In the genomic region with DNA sequence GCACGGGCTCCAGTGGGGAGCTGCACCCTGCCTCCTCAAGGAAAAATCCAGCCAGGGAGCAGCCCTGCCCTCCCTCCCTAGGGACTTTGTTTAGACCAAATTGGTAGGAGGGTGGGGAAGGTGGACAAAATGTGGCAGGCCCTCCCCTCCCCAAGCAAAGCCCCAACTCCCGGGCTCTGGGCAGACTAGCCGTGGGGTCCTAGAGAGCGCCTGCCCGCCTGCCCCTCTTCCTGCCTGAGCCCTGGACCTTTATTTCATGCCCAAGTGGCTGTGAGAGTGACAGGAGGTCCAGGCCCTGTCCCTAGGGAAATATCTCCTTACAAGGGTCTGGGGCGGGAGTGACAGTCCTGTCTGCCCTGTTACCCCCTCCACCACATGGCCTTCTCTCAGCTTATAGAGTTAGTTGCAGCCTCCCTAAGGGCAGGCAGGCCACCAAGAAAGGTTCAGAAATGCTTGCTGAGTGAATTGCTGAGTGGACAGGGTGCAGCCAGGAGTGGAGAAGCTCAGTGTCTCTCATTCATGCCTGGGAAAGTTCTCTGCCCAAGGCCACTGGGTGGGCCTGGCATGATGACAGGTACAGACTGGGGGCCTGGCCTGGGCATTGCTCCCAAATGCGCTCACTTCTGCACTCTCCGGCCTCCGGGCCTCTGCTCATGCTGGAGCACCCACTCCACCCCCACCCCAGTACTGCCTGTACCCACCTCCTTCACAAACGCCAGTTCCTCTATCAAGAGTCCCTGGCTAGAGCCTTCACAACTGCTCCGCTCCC, we compare ENCODE assay signal across 9 cellular contexts. TPM values are rescaled to one million over a fixed set of nuclear protein-coding genes. Genes with fewer than 3 reads are reported as not detected.
DNase-seq lines count a peak whose midpoint lies in the region; ATAC-seq and TF ChIP-seq lines count a peak whose summit lies in the region.
"Had no signal": no experiment of that assay in that cellular context is flagged by ENCODE, and none has a peak within 500 bp of the region (broad histone marks: within the 10 kb centered on the region; RNA-seq: fewer than 3 reads in every experiment).

No MANE protein-coding gene starts in this region.

- CTCF ChIA-PET in activated naive CD4-positive, alpha-beta T cell treated with anti-CD3 and anti-CD28 coated beads for 36 hours (lab: Charles Lee), result interaction anchor here (1.0 to 14.9 kb wide), 5 partner anchors 9 to 280 kb away, joined by 3 to 195 read pairs (median 4); partner anchors contain the start of gene DDIT4

- H3K27me3 Mint-ChIP-seq in activated naive CD4-positive, alpha-beta T cell treated with anti-CD3 and anti-CD28 coated beads for 36 hours (ENCODE audit: low read depth), result peaks cover 5% of the 10 kb centered on the region
- no peaks in the 10 kb centered on the region for H3K27me3 Mint-ChIP-seq in activated T-helper 17 cell treated with anti-CD3 and anti-CD28 coated beads, Interleukin-2, amount 50 U/mL, for 72 hours

- DNase-seq in activated naive CD4-positive, alpha-beta T cell treated with anti-CD3 and anti-CD28 coated beads for 36 hours, result peak; percentile 37
- DNase-seq in activated naive CD4-positive, alpha-beta T cell treated with anti-CD3 and anti-CD28 coated beads, Interleukin-2, amount 50 U/mL, for 16 hours, result no peak
- DNase-seq in thyroid gland, result peak; percentile 85 to 88
- DNase-seq in NCI-H1694 treated with DMSO at 0.1 percent for 48 hours (lab: John Stamatoyannopoulos, UW), result no peak
- DNase-seq in ascending aorta (ENCODE audit: low spot score in 2 of 2), result no peak
- no peak for DNase-seq in LoVo (ENCODE audit: low spot score)
- DNase-seq: NCI-H510A treated with DMSO at 0.1 percent for 48 hours had no signal

- TF ChIP-seq CTCF in liver (IDR thresholded peaks at IDR 0.05; ENCODE audit: low read depth, low read length, missing input control) (no peak), thyroid gland (IDR thresholded peaks at IDR 0.05) (peak in 1 of 6 experiments; percentile 3), ascending aorta (IDR thresholded peaks at IDR 0.05) (no peak)

- peaks cover 78% of the 10 kb centered on the region for H3K4me1 Mint-ChIP-seq in activated naive CD4-positive, alpha-beta T cell treated with anti-CD3 and anti-CD28 coated beads for 36 hours (ENCODE audit: low read depth)
- H3K4me1 Mint-ChIP-seq in activated T-helper 17 cell treated with anti-CD3 and anti-CD28 coated beads, Interleukin-2, amount 50 U/mL, for 72 hours, result peaks cover 37% of the 10 kb centered on the region

- H3K4me3 ChIP-seq in liver (ENCODE audit: low read depth in 1 of 3, low read length in 3 of 3) (no peak overlapping the region), thyroid gland (replicated peaks in 1 of 3) (no peak overlapping the region), ascending aorta (no peak overlapping the region)

- H3K9me3 ChIP-seq in liver (ENCODE audit: control insufficient read depth in 4 of 4, low read length in 3 of 4) (no peaks in the 10 kb centered on the region), thyroid gland (no peaks in the 10 kb centered on the region), ascending aorta (no peaks in the 10 kb centered on the region)

- H3K27me3 ChIP-seq in liver (ENCODE audit: control insufficient read depth in 4 of 4, insufficient read depth in 4 of 4, low read length in 3 of 4) (no peaks in the 10 kb centered on the region), thyroid gland (no peaks in the 10 kb centered on the region), ascending aorta (no peaks in the 10 kb centered on the region)

- H3K4me1 ChIP-seq in liver (ENCODE audit: control insufficient read depth in 4 of 4, insufficient read depth in 4 of 4, low read length in 3 of 4) (peaks cover 26 to 60% (median 50%) of the 10 kb centered on the region in 4 donors), thyroid gland (peaks cover 66 to 80% of the 10 kb centered on the region in 2 donors), ascending aorta (peaks cover 0 to 48% of the 10 kb centered on the region in 2 donors)

- WGBS in liver, result 82% methylated on average over 11 of the region's 11 CpGs
- 60% methylated on average over 10 to 11 of the region's 11 CpGs for WGBS in thyroid gland, 2 donors

- H3K4me3 Mint-ChIP-seq in activated naive CD4-positive, alpha-beta T cell treated with anti-CD3 and anti-CD28 coated beads for 36 hours, result peak overlapping the region; percentile 98
- H3K4me3 Mint-ChIP-seq in activated T-helper 17 cell treated with anti-CD3 and anti-CD28 coated beads, Interleukin-2, amount 50 U/mL, for 72 hours, result peak overlapping the region; percentile 88

- H3K9me3 Mint-ChIP-seq in activated naive CD4-positive, alpha-beta T cell treated with anti-CD3 and anti-CD28 coated beads for 36 hours, result no peaks in the 10 kb centered on the region
- peaks cover 5% of the 10 kb centered on the region for H3K9me3 Mint-ChIP-seq in activated T-helper 17 cell treated with anti-CD3 and anti-CD28 coated beads, Interleukin-2, amount 50 U/mL, for 72 hours

- intact Hi-C loops in activated naive CD4-positive, alpha-beta T cell treated with anti-CD3 and anti-CD28 coated beads for 36 hours (cut with micrococcal nuclease), result loop anchor here (5.0 kb wide), 1 partner anchor 557 kb away; the partner anchor contains the start of gene VSIR
- intact Hi-C loops in thyroid gland (cut with DNase I), result loop anchor here (5.0 to 10.0 kb wide), 3 partner anchors 52 to 375 kb away; no protein-coding TSS in a partner anchor
- intact Hi-C loops in ascending aorta (cut with DNase I), result loop anchor here (2.0 to 5.0 kb wide), 2 partner anchors 113 to 202 kb away; partner anchors contain the start of genes ANAPC16 and ASCC1

- TF ChIP-seq POLR2A in thyroid gland (IDR thresholded peaks at IDR 0.05), result peak in 1 of 2 donors; percentile 12

- peak overlapping the region; percentile 64 to 77 for H3K27ac ChIP-seq in liver (ENCODE audit: low read depth in 1 of 2, low read length in 2 of 2)
- peak overlapping the region; percentile 82 to 98 (median 97) for H3K27ac ChIP-seq in thyroid gland
- H3K27ac ChIP-seq in ascending aorta, result peak overlapping the region in 1 of 2 donors; percentile 42

- no peak for ATAC-seq in activated T-helper 17 cell treated with anti-CD3 and anti-CD28 coated beads, Interleukin-2, amount 50 U/mL, for 72 hours (replicated peaks)

- H3K36me3 ChIP-seq in liver (ENCODE audit: control insufficient read depth in 4 of 4, insufficient read depth in 3 of 4, low read depth in 1 of 4, low read length in 3 of 4), result no peaks in the 10 kb centered on the region
- peaks cover 5 to 6% of the 10 kb centered on the region in 2 donors for H3K36me3 ChIP-seq in thyroid gland
- peaks cover 8% of the 10 kb centered on the region in 2 donors for H3K36me3 ChIP-seq in ascending aorta

- H3K9ac ChIP-seq in liver (ENCODE audit: low read depth in 1 of 2, low read length in 2 of 2), result peak overlapping the region in 1 of 2 donors; percentile 51

- TF ChIP-seq RAD21 in liver (IDR thresholded peaks at IDR 0.05), result no peak

- H3K36me3 Mint-ChIP-seq in activated naive CD4-positive, alpha-beta T cell treated with anti-CD3 and anti-CD28 coated beads for 36 hours (ENCODE audit: low read depth), result peaks cover 37% of the 10 kb centered on the region
- peaks cover 48% of the 10 kb centered on the region for H3K36me3 Mint-ChIP-seq in activated T-helper 17 cell treated with anti-CD3 and anti-CD28 coated beads, Interleukin-2, amount 50 U/mL, for 72 hours (ENCODE audit: low read depth)

- H3K27ac Mint-ChIP-seq in activated naive CD4-positive, alpha-beta T cell treated with anti-CD3 and anti-CD28 coated beads for 36 hours, result peak overlapping the region; percentile 100
- peak overlapping the region; percentile 96 for H3K27ac Mint-ChIP-seq in activated T-helper 17 cell treated with anti-CD3 and anti-CD28 coated beads, Interleukin-2, amount 50 U/mL, for 72 hours

TF ChIP-seq in liver, 16 proteins besides CTCF, POLR2A, EP300 and RAD21 (continues in another document):
- TF ChIP-seq GABPA (IDR thresholded peaks at IDR 0.05 in 1 of 2, conservative IDR thresholded peaks at IDR 0.05 in 1 of 2) (no peak), RXRA (IDR thresholded peaks at IDR 0.05) (no peak), SP1 (IDR thresholded peaks at IDR 0.05) (no peak), FOXA1 (IDR thresholded peaks at IDR 0.05) (no peak), YY1 (IDR thresholded peaks at IDR 0.05) (no peak), FOXA2 (IDR thresholded peaks at IDR 0.05) (no peak), HNF4G (IDR thresholded peaks at IDR 0.05) (no peak), NR2F2 (IDR thresholded peaks at IDR 0.05) (no peak), EGR1 (IDR thresholded peaks at IDR 0.05; ENCODE audit: low read depth in 2 of 2) (no peak)
- TF ChIP-seq, protein P1, sequence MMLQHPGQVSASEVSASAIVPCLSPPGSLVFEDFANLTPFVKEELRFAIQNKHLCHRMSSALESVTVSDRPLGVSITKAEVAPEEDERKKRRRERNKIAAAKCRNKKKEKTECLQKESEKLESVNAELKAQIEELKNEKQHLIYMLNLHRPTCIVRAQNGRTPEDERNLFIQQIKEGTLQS (IDR thresholded peaks at IDR 0.05), result no peak
- TF ChIP-seq, protein P2, sequence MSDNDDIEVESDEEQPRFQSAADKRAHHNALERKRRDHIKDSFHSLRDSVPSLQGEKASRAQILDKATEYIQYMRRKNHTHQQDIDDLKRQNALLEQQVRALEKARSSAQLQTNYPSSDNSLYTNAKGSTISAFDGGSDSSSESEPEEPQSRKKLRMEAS (IDR thresholded peaks at IDR 0.05), result no peak

RNA-seq across cellular contexts. Expression of gene DNAJB12, which starts 25.2 kb away (rescaled TPM):
- 10 to 100 TPM; 13.7 to 14.1 TPM for total RNA-seq in activated naive CD4-positive, alpha-beta T cell treated with anti-CD3 and anti-CD28 coated beads for 36 hours
- total RNA-seq in activated T-helper 17 cell treated with anti-CD3 and anti-CD28 coated beads, Interleukin-2, amount 50 U/mL, for 72 hours, result 10 to 100 TPM; 32.0 to 35.9 TPM
- total RNA-seq in liver (10 to 100 TPM; 17.5 to 22.0 TPM), thyroid gland (10 to 100 TPM; 31.6 to 49.7 (median 44.1) TPM), ascending aorta (46.1 TPM)
- 10 to 100 TPM; 15.9 to 20.3 TPM for polyA plus RNA-seq in liver

RNA-seq across cellular contexts. Expression of gene DDIT4, which starts 55.8 kb away (rescaled TPM):
- total RNA-seq in activated naive CD4-positive, alpha-beta T cell treated with anti-CD3 and anti-CD28 coated beads for 36 hours, result 100 to 1,000 TPM; 684 to 689 TPM
- 1,000 to 10,000 TPM in 1 of 2 donors, 100 to 1,000 TPM in 1; 746 to 1,569 TPM for total RNA-seq in activated T-helper 17 cell treated with anti-CD3 and anti-CD28 coated beads, Interleukin-2, amount 50 U/mL, for 72 hours
- 10 to 100 TPM; 18.4 to 39.9 TPM for total RNA-seq in liver
- 10 to 100 TPM; 47.4 to 69.0 TPM for polyA plus RNA-seq in liver
- 100 to 1,000 TPM in 3 of 4 donors, 10 to 100 TPM in 1; 93.0 to 309 (median 134) TPM for total RNA-seq in thyroid gland
- 394 TPM for total RNA-seq in ascending aorta

Comparison
In these comparisons a context has a peak if more than half of its experiments do, and no peak if none do; other contexts are left out.
1. DNase-seq: peak in activated naive CD4-positive, alpha-beta T cell treated with anti-CD3 and anti-CD28 coated beads for 36 hours (single experiment) and thyroid gland (2 of 2); none in activated naive CD4-positive, alpha-beta T cell treated with anti-CD3 and anti-CD28 coated beads, Interleukin-2, amount 50 U/mL, for 16 hours (single experiment), NCI-H1694 treated with DMSO at 0.1 percent for 48 hours (single experiment), ascending aorta (0 of 2) and LoVo (single experiment).